Comparison of ENCODE assay signal across 2 cellular contexts in genomic region chr6:41489284-41489851, GRCh38.
TF ChIP-seq lines count a peak whose summit lies in the region.

No MANE protein-coding gene starts in this region.

TF ChIP-seq in HEK293, 187 proteins besides CTCF, POLR2A, EP300 and RAD21 (continued from another document and continues in another):
- TF ChIP-seq ZNF624 (tag by site-specific recombination; IDR thresholded peaks at IDR 0.05): 0 out of 2 replicates have a peak, but pooled peaks have one; percentile 72
- TF ChIP-seq ZSCAN18 (tag by site-specific recombination; IDR thresholded peaks at IDR 0.05): no peak
- TF ChIP-seq ZNF580 (tag by site-specific recombination; IDR thresholded peaks at IDR 0.05): no peak
- no peak for TF ChIP-seq KLF10 (tag by site-specific recombination; IDR thresholded peaks at IDR 0.05)
- no peak for TF ChIP-seq ZNF174 (tag by site-specific recombination; IDR thresholded peaks at IDR 0.05)
- no peak for TF ChIP-seq ZFP37 (tag by site-specific recombination; IDR thresholded peaks at IDR 0.05)
- no peak for TF ChIP-seq BCL11B (tag by site-specific recombination; IDR thresholded peaks at IDR 0.05; ENCODE audit: low read depth)
- TF ChIP-seq ZNF16 (tag by site-specific recombination; IDR thresholded peaks at IDR 0.05; ENCODE audit: low read depth): no peak
- no peak for TF ChIP-seq ZFHX2 (tag by site-specific recombination; conservative IDR thresholded peaks at IDR 0.05)
- TF ChIP-seq SCRT2 (tag by site-specific recombination; IDR thresholded peaks at IDR 0.05): no peak
- TF ChIP-seq HOXD13 (CRISPR knock-in tag; IDR thresholded peaks at IDR 0.05; ENCODE audit: borderline replicate concordance): no peak
- no peak for TF ChIP-seq ZNF560 (tag by site-specific recombination; IDR thresholded peaks at IDR 0.05; ENCODE audit: borderline replicate concordance)
- no peak for TF ChIP-seq ZNF121 (tag by site-specific recombination; IDR thresholded peaks at IDR 0.05)
- no peak for TF ChIP-seq ZNF837 (tag by site-specific recombination; IDR thresholded peaks at IDR 0.05)
- no peak for TF ChIP-seq BCL11A (tag by site-specific recombination; IDR thresholded peaks at IDR 0.05; ENCODE audit: low read depth)
- no peak for TF ChIP-seq ZNF366 (tag by site-specific recombination; conservative IDR thresholded peaks at IDR 0.05)
- no peak for TF ChIP-seq ZNF48 (tag by site-specific recombination; IDR thresholded peaks at IDR 0.05)
- no peak for TF ChIP-seq ZNF114 (tag by site-specific recombination; IDR thresholded peaks at IDR 0.05)
- TF ChIP-seq INSM2 (tag by site-specific recombination; IDR thresholded peaks at IDR 0.05): no peak
- TF ChIP-seq ZNF138 (tag by site-specific recombination; IDR thresholded peaks at IDR 0.05; ENCODE audit: borderline replicate concordance): no peak
- no peak for TF ChIP-seq REPIN1 (tag by site-specific recombination; IDR thresholded peaks at IDR 0.05; ENCODE audit: low read depth)
- no peak for TF ChIP-seq ZNF488 (tag by site-specific recombination; IDR thresholded peaks at IDR 0.05)
- TF ChIP-seq ZFP69B (tag by site-specific recombination; IDR thresholded peaks at IDR 0.05): no peak
- TF ChIP-seq ZNF600 (tag by site-specific recombination; IDR thresholded peaks at IDR 0.05): no peak
- TF ChIP-seq ZNF768 (tag by site-specific recombination; IDR thresholded peaks at IDR 0.05): no peak
- TF ChIP-seq SP2 (tag by site-specific recombination; IDR thresholded peaks at IDR 0.05): peak; percentile 47
- TF ChIP-seq ZBTB44 (tag by site-specific recombination; IDR thresholded peaks at IDR 0.05): no peak
- no peak for TF ChIP-seq ZNF341 (tag by site-specific recombination; IDR thresholded peaks at IDR 0.05; ENCODE audit: low read depth)
- TF ChIP-seq ZNF2 (tag by site-specific recombination; IDR thresholded peaks at IDR 0.05): no peak
- 0 out of 2 replicates have a peak, but pooled peaks have one; percentile 15 for TF ChIP-seq KLF17 (tag by site-specific recombination; IDR thresholded peaks at IDR 0.05)

TF ChIP-seq in GM12878, 131 proteins besides CTCF, POLR2A, EP300 and RAD21:
- TF ChIP-seq MLLT1 (IDR thresholded peaks at IDR 0.05) (peak; percentile 48; the same call in 1 of the 2 replicates), ELK1 (IDR thresholded peaks at IDR 0.05; ENCODE audit: low read depth, low read length) (no peak), BCL3 (IDR thresholded peaks at IDR 0.05; ENCODE audit: borderline replicate concordance, insufficient read depth, low read depth, low read length, poor library complexity, severe bottlenecking) (peak; percentile 89), IRF3 (IDR thresholded peaks at IDR 0.05) (no peak), RELA (IDR thresholded peaks at IDR 0.05; ENCODE audit: borderline replicate concordance, partially characterized antibody) (no peak)
